In genomic region chr4:15653430-15653829, GRCh38 we compare ENCODE assay signal across 8 cellular contexts. TPM values are rescaled to one million over a fixed set of nuclear protein-coding genes. Genes with fewer than 3 reads are reported as not detected.
DNase-seq lines count a peak whose midpoint lies in the region; ATAC-seq and TF ChIP-seq lines count a peak whose summit lies in the region.

No MANE protein-coding gene starts in this region.

- peak overlapping the region; percentile 65 for H3K4me3 ChIP-seq in Caco-2 (ENCODE audit: low read depth, low read length)
- peak overlapping the region; percentile 86 for H3K4me3 ChIP-seq in NT2/D1 (ENCODE audit: insufficient read length, low read depth)
- H3K4me3 ChIP-seq in ovary, result peak overlapping the region; percentile 61

- no peak for ATAC-seq in effector memory CD8-positive, alpha-beta T cell (replicated peaks)
- no peak for ATAC-seq in HG03354 (IDR thresholded peaks at IDR 0.05; ENCODE audit: poor library complexity, severe bottlenecking, unreplicated experiment)

- TF ChIP-seq POLR2A in ovary (IDR thresholded peaks at IDR 0.05), result no peak

- H3K36me3 ChIP-seq in Caco-2 (ENCODE audit: control insufficient read depth, insufficient read depth, low read length), result no peaks in the 10 kb centered on the region
- peaks cover 14% of the 10 kb centered on the region for H3K36me3 ChIP-seq in NT2/D1 (ENCODE audit: insufficient read depth, insufficient read length, low read length)
- no peaks in the 10 kb centered on the region for H3K36me3 ChIP-seq in ovary

- no peaks in the 10 kb centered on the region for H3K9me3 Mint-ChIP-seq in Caco-2 (ENCODE audit: unreplicated experiment)
- no peaks in the 10 kb centered on the region for H3K9me3 Mint-ChIP-seq in effector memory CD8-positive, alpha-beta T cell

- intact Hi-C loops in Caco-2 (cut with micrococcal nuclease; ENCODE audit: unreplicated experiment), result loop anchor here (10.0 kb wide), 1 partner anchor 419 kb away; no protein-coding TSS in a partner anchor
- intact Hi-C loops in ovary (cut with DNase I), result loop anchor here in 3 of 4 donors (10.0 kb wide), 2 partner anchors 179 to 649 kb away; partner anchors contain the start of gene CPEB2 (in 1 of the 3)

- H3K27me3 Mint-ChIP-seq in Caco-2 (ENCODE audit: insufficient read depth, unreplicated experiment), result no peaks in the 10 kb centered on the region
- H3K27me3 Mint-ChIP-seq in effector memory CD8-positive, alpha-beta T cell, result no peaks in the 10 kb centered on the region

- H3K9ac ChIP-seq in NT2/D1 (ENCODE audit: insufficient read length, low read depth), result peak overlapping the region; percentile 99

- CTCF ChIA-PET in Caco-2 (lab: Charles Lee), result interaction anchor here (2.6 kb wide), 1 partner anchor 174 kb away, joined by 13 read pairs; no protein-coding TSS in a partner anchor
- CTCF ChIA-PET in HEK293T (lab: Yijun Ruan, JAX), result interaction anchor here (1.1 kb wide), 1 partner anchor 455 kb away, joined by 3 read pairs; no protein-coding TSS in a partner anchor

- TF ChIP-seq CTCF in Caco-2 (IDR thresholded peaks at IDR 0.05; ENCODE audit: insufficient read depth in 1 of 2, low read depth in 1 of 2, low read length in 1 of 2, severe bottlenecking in 1 of 2, unreplicated experiment in 1 of 2), result no peak
- no peak for TF ChIP-seq CTCF in ovary (IDR thresholded peaks at IDR 0.05)

- peaks cover 14% of the 10 kb centered on the region for H3K4me1 Mint-ChIP-seq in Caco-2 (ENCODE audit: low read depth, unreplicated experiment)
- peaks cover 35 to 42% of the 10 kb centered on the region in 2 donors for H3K4me1 Mint-ChIP-seq in effector memory CD8-positive, alpha-beta T cell (ENCODE audit: low read depth in 2 of 2)

- H3K4me1 ChIP-seq in Caco-2, result peaks cover 14% of the 10 kb centered on the region
- no peaks in the 10 kb centered on the region for H3K4me1 ChIP-seq in NT2/D1 (ENCODE audit: insufficient read depth, insufficient read length)
- H3K4me1 ChIP-seq in ovary (ENCODE audit: insufficient read depth), result peaks cover 7% of the 10 kb centered on the region

- 0 to 7% (median 3%) methylated on average over 4 of the region's 4 CpGs for WGBS in ovary, 3 donors

- H3K36me3 Mint-ChIP-seq in Caco-2 (ENCODE audit: insufficient read depth, unreplicated experiment), result peaks cover 23% of the 10 kb centered on the region
- H3K36me3 Mint-ChIP-seq in effector memory CD8-positive, alpha-beta T cell (ENCODE audit: insufficient read depth), result peaks cover 21% of the 10 kb centered on the region

- H3K27ac Mint-ChIP-seq in Caco-2 (ENCODE audit: unreplicated experiment), result peak overlapping the region; percentile 99
- H3K27ac Mint-ChIP-seq in effector memory CD8-positive, alpha-beta T cell, result peak overlapping the region; percentile 94 to 98

- POLR2A ChIA-PET in Caco-2 (lab: Charles Lee), result no interaction called here
- POLR2A ChIA-PET in HEK293T (lab: Yijun Ruan, JAX), result interaction anchor here (1.1 to 5.1 kb wide), 4 partner anchors 8 to 646 kb away, joined by 3 to 36 read pairs (median 6); partner anchors contain the start of gene FAM200B

- no peak for TF ChIP-seq EP300 in ovary (IDR thresholded peaks at IDR 0.05)

- BruUV-seq in Caco-2 (replicated peaks; lab: Mats Ljungman, UMichigan), result no TSS peak

- no peaks in the 10 kb centered on the region for H3K27me3 ChIP-seq in Caco-2 (replicated peaks; ENCODE audit: control insufficient read depth, insufficient read depth, low read length)
- H3K27me3 ChIP-seq in NT2/D1 (ENCODE audit: insufficient read depth, insufficient read length), result no peaks in the 10 kb centered on the region
- no peaks in the 10 kb centered on the region for H3K27me3 ChIP-seq in ovary

- H3K9me3 ChIP-seq in Caco-2, result no peaks in the 10 kb centered on the region
- H3K9me3 ChIP-seq in NT2/D1 (ENCODE audit: insufficient read depth, low read length), result no peaks in the 10 kb centered on the region
- no peaks in the 10 kb centered on the region for H3K9me3 ChIP-seq in ovary

- peak overlapping the region; percentile 40 to 100 for H3K27ac ChIP-seq in ovary

- H3K4me3 Mint-ChIP-seq in Caco-2 (ENCODE audit: unreplicated experiment), result peak overlapping the region; percentile 95
- peak overlapping the region; percentile 98 for H3K4me3 Mint-ChIP-seq in effector memory CD8-positive, alpha-beta T cell

- DNase-seq in Caco-2 (no peak), NT2/D1 (ENCODE audit: low read depth, low spot score) (no peak), ovary (no peak), DMS53 (lab: John Stamatoyannopoulos, UW) (no peak), midbrain (lab: John Stamatoyannopoulos, UW) (no peak), HEK293T (ENCODE audit: extremely low spot score) (no peak)
- DNase-seq in effector memory CD8-positive, alpha-beta T cell, result no peak

TF ChIP-seq in HEK293T, 16 proteins besides CTCF, POLR2A, EP300 and RAD21:
- TF ChIP-seq LEF1 (IDR thresholded peaks at IDR 0.05; ENCODE audit: borderline replicate concordance), result no peak
- TF ChIP-seq SUZ12 (IDR thresholded peaks at IDR 0.05), result no peak
- TF ChIP-seq L3MBTL2 (conservative IDR thresholded peaks at IDR 0.05), result no peak
- no peak for TF ChIP-seq CTBP1 (IDR thresholded peaks at IDR 0.05; ENCODE audit: borderline replicate concordance)

RNA-seq across cellular contexts. Expression of gene FBXL5, which starts 1.7 kb away (rescaled TPM):
- 29.1 and 32.7 TPM in 2 replicates for total RNA-seq in Caco-2 (2022)
- 100 to 1,000 TPM in 1 of 7 donors, 10 to 100 TPM in 6; 68.7 to 103 (median 90.4) TPM for total RNA-seq in ovary
- polyA plus RNA-seq in ovary, result 100 to 1,000 TPM in 1 of 2 donors, 10 to 100 TPM in 1; 68.8 to 104 TPM

RNA-seq across cellular contexts. Expression of gene FAM200B, which starts 28.2 kb away (rescaled TPM):
- total RNA-seq in Caco-2 (2022) (15.5 and 16.6 TPM in 2 replicates), ovary (10 to 100 TPM; 40.7 to 60.0 (median 50.3) TPM)
- 10 to 100 TPM; 67.1 to 69.2 TPM for polyA plus RNA-seq in ovary

RNA-seq across cellular contexts. Expression of gene BST1, which starts 49.4 kb away (rescaled TPM):
- total RNA-seq in Caco-2 (2022) (0.41 and 0.72 TPM in 2 replicates), ovary (1 to 10 TPM; 5.6 to 9.8 (median 6.8) TPM)
- 10 to 100 TPM; 10.9 to 18.5 TPM for polyA plus RNA-seq in ovary
